In genomic region chr20:52346797-52347196, GRCh38 we compare ENCODE assay signal across 28 cellular contexts.
"Had no signal": no experiment of that assay in that cellular context is flagged by ENCODE, and none has a peak within 500 bp of the region (broad histone marks: within the 10 kb centered on the region; RNA-seq: fewer than 3 reads in every experiment).

No MANE protein-coding gene starts in this region.

- H3K9me3 ChIP-seq: lower lobe of right lung, pancreas, prostate gland, spleen, upper lobe of left lung, vagina had no signal

- H3K36me3 ChIP-seq: lower lobe of right lung, pancreas, prostate gland, sigmoid colon, spleen, tibial nerve, upper lobe of left lung, vagina had no signal

- H3K4me3 ChIP-seq: lower lobe of right lung, pancreas, prostate gland, sigmoid colon, spleen, tibial nerve, upper lobe of left lung, vagina had no signal

- H3K27me3 Mint-ChIP-seq: stimulated activated naive CD8-positive, alpha-beta T cell treated with anti-CD3 and anti-CD28 coated beads, Interleukin-15, amount 100 ng/mL, for 72 hours had no signal

- H3K36me3 Mint-ChIP-seq: naive thymus-derived CD8-positive, alpha-beta T cell; stimulated activated effector memory CD8-positive, alpha-beta T cell treated with anti-CD3 and anti-CD28 coated beads, Interleukin-12 subunit alpha, Interleukin-12 subunit beta, amount 100 ng/mL, for 72 hours had no signal

- H3K27me3 ChIP-seq: pancreas, spleen, tibial nerve, upper lobe of left lung, vagina had no signal

- H3K4me3 Mint-ChIP-seq: naive thymus-derived CD8-positive, alpha-beta T cell; nephron; neural crest cell; stimulated activated effector memory CD8-positive, alpha-beta T cell treated with anti-CD3 and anti-CD28 coated beads, Interleukin-12 subunit alpha, Interleukin-12 subunit beta, amount 100 ng/mL, for 72 hours; stimulated activated naive CD8-positive, alpha-beta T cell treated with anti-CD3 and anti-CD28 coated beads, Interleukin-15, amount 100 ng/mL, for 72 hours had no signal

- H3K27ac Mint-ChIP-seq: nephron; stimulated activated effector memory CD8-positive, alpha-beta T cell treated with anti-CD3 and anti-CD28 coated beads, Interleukin-12 subunit alpha, Interleukin-12 subunit beta, amount 100 ng/mL, for 72 hours; stimulated activated naive CD8-positive, alpha-beta T cell treated with anti-CD3 and anti-CD28 coated beads, Interleukin-15, amount 100 ng/mL, for 72 hours had no signal

- H3K4me1 ChIP-seq: lower lobe of right lung, pancreas, prostate gland, sigmoid colon, spleen, tibial nerve, upper lobe of left lung, vagina had no signal

- H3K4me1 Mint-ChIP-seq: neural crest cell; stimulated activated effector memory CD8-positive, alpha-beta T cell treated with anti-CD3 and anti-CD28 coated beads, Interleukin-12 subunit alpha, Interleukin-12 subunit beta, amount 100 ng/mL, for 72 hours; stimulated activated naive CD8-positive, alpha-beta T cell treated with anti-CD3 and anti-CD28 coated beads, Interleukin-15, amount 100 ng/mL, for 72 hours had no signal

- ATAC-seq: left cardiac atrium; left lobe of liver; lower lobe of right lung; pancreas; right cardiac atrium; stimulated activated effector memory CD8-positive, alpha-beta T cell treated with anti-CD3 and anti-CD28 coated beads, Interleukin-12 subunit alpha, Interleukin-12 subunit beta, amount 100 ng/mL, for 72 hours; stimulated activated naive CD8-positive, alpha-beta T cell treated with anti-CD3 and anti-CD28 coated beads, Interleukin-15, amount 100 ng/mL, for 72 hours had no signal

- DNase-seq: hippocampal formation; kidney glomerular epithelial cell; left cardiac atrium; lower lobe of right lung; mammary epithelial cell; mesenchymal stem cell; nucleus accumbens; pancreas; posterior cingulate gyrus; retina; right cardiac atrium; sigmoid colon; small intestine; spleen; stimulated activated CD4-positive, alpha-beta T cell treated with anti-CD3 and anti-CD28 coated beads, Interleukin-4, amount 100 ng/mL, for 24 hours; stimulated activated naive CD4-positive, alpha-beta T cell treated with Interleukin-2 at 50 U/mL for 16 hours; stimulated activated naive CD8-positive, alpha-beta T cell treated with anti-CD3 and anti-CD28 coated beads, Interleukin-15, amount 100 ng/mL, for 72 hours; substantia nigra; upper lobe of left lung had no signal

- H3K27ac ChIP-seq: lower lobe of right lung, pancreas, prostate gland, sigmoid colon, spleen, tibial nerve, upper lobe of left lung, vagina had no signal

- FAIRE-seq: keratinocyte, pancreas, small intestine had no signal

- H3K9me3 Mint-ChIP-seq: neural crest cell; stimulated activated effector memory CD8-positive, alpha-beta T cell treated with anti-CD3 and anti-CD28 coated beads, Interleukin-12 subunit alpha, Interleukin-12 subunit beta, amount 100 ng/mL, for 72 hours; stimulated activated naive CD8-positive, alpha-beta T cell treated with anti-CD3 and anti-CD28 coated beads, Interleukin-15, amount 100 ng/mL, for 72 hours had no signal
